In genomic region chr14:106029959-106030358, GRCh38 we compare ENCODE assay signal across 5 cellular contexts.
"Had no signal": no experiment of that assay in that cellular context is flagged by ENCODE, and none has a peak within 500 bp of the region (broad histone marks: within the 10 kb centered on the region; RNA-seq: fewer than 3 reads in every experiment).

No MANE protein-coding gene starts in this region.

- H3K27ac Mint-ChIP-seq: GM23338, H9 had no signal

- H3K4me3 Mint-ChIP-seq: GM23338, H9 had no signal

- H3K4me1 Mint-ChIP-seq: GM23338, H9 had no signal

- H3K4me3 ChIP-seq: GM23338, K562 had no signal

- DNase-seq: H9, HCEC 1CT, IMR-90 had no signal

- ATAC-seq: GM23338, K562 had no signal
